In genomic region chr2:47056875-47057731, GRCh38 we compare ENCODE assay signal across 8 cellular contexts.
DNase-seq lines count a peak whose midpoint lies in the region; ATAC-seq, FAIRE-seq and TF ChIP-seq lines count a peak whose summit lies in the region.

No MANE protein-coding gene starts in this region.

- intact Hi-C loops in CD4-positive, alpha-beta T cell (cut with DNase I, micrococcal nuclease) = no loop called here

- no peak for TF ChIP-seq CTCF in CD4-positive, alpha-beta T cell (IDR thresholded peaks at IDR 0.05)
- no peak for TF ChIP-seq CTCF in brain microvascular endothelial cell (IDR thresholded peaks at IDR 0.05; ENCODE audit: low read depth, low read length, missing control alignments)

- H3K4me3 Mint-ChIP-seq in CD4-positive, alpha-beta T cell = peak overlapping the region; percentile 54
- H3K4me3 Mint-ChIP-seq in naive B cell = peak overlapping the region in 7 of 8 donors; percentile 70 to 94 (median 82)

- peaks cover 51% of the 10 kb centered on the region for H3K36me3 Mint-ChIP-seq in CD4-positive, alpha-beta T cell (ENCODE audit: low read depth)
- H3K36me3 Mint-ChIP-seq in naive B cell = peaks cover 19 to 32% of the 10 kb centered on the region in 2 donors

- no peak overlapping the region for H3K4me3 ChIP-seq in brain microvascular endothelial cell (ENCODE audit: low read depth, low read length)

- peak overlapping the region; percentile 4 for H3K27ac ChIP-seq in CD4-positive, alpha-beta T cell (ENCODE audit: low read depth, low read length)
- H3K27ac ChIP-seq in brain microvascular endothelial cell = peak overlapping the region; percentile 46

- peaks cover 35% of the 10 kb centered on the region for H3K4me1 Mint-ChIP-seq in CD4-positive, alpha-beta T cell (ENCODE audit: low read depth)
- peaks cover 52 to 61% (median 54%) of the 10 kb centered on the region in 3 donors for H3K4me1 Mint-ChIP-seq in naive B cell

- H3K36me3 ChIP-seq in brain microvascular endothelial cell (replicated peaks) = peaks cover 5% of the 10 kb centered on the region

- H3K9me3 ChIP-seq in CD4-positive, alpha-beta T cell (ENCODE audit: control insufficient read depth, low read length) = no peaks in the 10 kb centered on the region

- H3K27me3 ChIP-seq in CD4-positive, alpha-beta T cell (ENCODE audit: control insufficient read depth, insufficient read depth, low read length) = no peaks in the 10 kb centered on the region
- H3K27me3 ChIP-seq in brain microvascular endothelial cell (replicated peaks) = no peaks in the 10 kb centered on the region

- FAIRE-seq in H54 (lab: Jason Lieb, UNC) = no peak

- peak overlapping the region; percentile 71 for H3K27ac Mint-ChIP-seq in CD4-positive, alpha-beta T cell
- H3K27ac Mint-ChIP-seq in naive B cell = peak overlapping the region; percentile 85 to 99 (median 96)

- no peak for TF ChIP-seq POLR2A in H54 (IDR thresholded peaks at IDR 0.05; ENCODE audit: low read depth, low read length)

- CTCF ChIA-PET in CD4-positive, alpha-beta T cell (lab: Charles Lee) = no interaction called here

- no peaks in the 10 kb centered on the region for H3K27me3 Mint-ChIP-seq in CD4-positive, alpha-beta T cell
- H3K27me3 Mint-ChIP-seq in naive B cell = no peaks in the 10 kb centered on the region

- no peak for DNase-seq in CD4-positive, alpha-beta T cell
- no peak for DNase-seq in brain microvascular endothelial cell
- peak; percentile 68 for DNase-seq in naive B cell
- DNase-seq in NCI-H510A treated with DMSO at 0.1 percent for 48 hours (lab: John Stamatoyannopoulos, UW) = no peak
- no peak for DNase-seq in H54 (ENCODE audit: insufficient read length, low spot score)
- DNase-seq in NCI-H1436 (lab: John Stamatoyannopoulos, UW) = no peak
- DNase-seq in activated CD4-positive, alpha-beta T cell treated with anti-CD3 and anti-CD28 coated beads, Interleukin-2, amount 50 U/mL, for 1 hour = no peak

- H3K9me3 Mint-ChIP-seq in CD4-positive, alpha-beta T cell = no peaks in the 10 kb centered on the region
- no peaks in the 10 kb centered on the region for H3K9me3 Mint-ChIP-seq in naive B cell

- ATAC-seq in CD4-positive, alpha-beta T cell (ENCODE audit: poor library complexity) = peak; percentile 21
- ATAC-seq in HG03442 (IDR thresholded peaks at IDR 0.05; ENCODE audit: unreplicated experiment) = peak; percentile 54
- peak; percentile 95 to 96 for ATAC-seq in naive B cell (ENCODE audit: low read depth in 2 of 2)

- POLR2A ChIA-PET in CD4-positive, alpha-beta T cell (lab: Charles Lee) = no interaction called here

- in situ Hi-C loops in brain microvascular endothelial cell (cut with HindIII; ENCODE audit: low pct_ligation_motif_present, low sequenced_read_pairs) = no loop called here

Comparison
In these comparisons a context has a peak if more than half of its experiments do, and no peak if none do; other contexts are left out.
1. ATAC-seq: peak in every context shown above with its lines; median percentile 96 in naive B cell; 54 in HG03442; 21 in CD4-positive, alpha-beta T cell.